20 cellular contexts compared by ENCODE assay signal in the genomic region with DNA sequence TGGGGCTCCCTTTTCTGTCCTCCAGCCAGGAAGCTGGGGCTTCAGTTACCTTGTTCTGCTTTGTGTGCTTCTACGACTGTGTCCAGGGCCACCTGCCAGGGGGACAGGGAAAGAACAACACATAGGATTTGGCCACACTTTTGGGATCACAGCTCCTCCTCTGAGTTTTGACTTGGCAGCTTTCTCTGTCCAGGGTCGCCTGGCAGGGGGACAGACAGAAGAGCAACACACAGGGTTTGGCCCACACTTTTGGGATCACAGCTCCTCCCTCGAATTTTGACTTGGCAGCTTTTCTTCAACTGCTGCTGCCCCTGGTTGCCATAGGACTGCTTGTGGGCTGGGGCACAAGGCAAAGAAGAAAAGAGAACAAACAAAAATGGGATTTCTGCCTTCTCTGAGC. TPM values are rescaled to one million over a fixed set of nuclear protein-coding genes. Genes with fewer than 3 reads are reported as not detected.
DNase-seq lines count a peak whose midpoint lies in the region.
"Had no signal": no experiment of that assay in that cellular context is flagged by ENCODE, and none has a peak within 500 bp of the region (broad histone marks: within the 10 kb centered on the region; RNA-seq: fewer than 3 reads in every experiment).

No MANE protein-coding gene starts in this region.

- no peaks in the 10 kb centered on the region for H3K79me2 ChIP-seq in Karpas-422 (ENCODE audit: low read length)

- intact Hi-C loops in posterior vena cava (cut with DNase I) = no loop called here

- no peak overlapping the region for H3K9ac ChIP-seq in Karpas-422 (ENCODE audit: low read length)

- H3K9me3 ChIP-seq in Karpas-422 (ENCODE audit: low read length) = no peaks in the 10 kb centered on the region
- H3K9me3 ChIP-seq: breast epithelium, Caco-2, mucosa of descending colon, vagina had no signal

- peaks cover 9% of the 10 kb centered on the region for H3K36me3 ChIP-seq in Karpas-422 (ENCODE audit: insufficient read depth, low read length)
- H3K36me3 ChIP-seq: breast epithelium had no signal

- H3K27ac ChIP-seq in Karpas-422 (ENCODE audit: low read length) = no peak overlapping the region
- H3K27ac ChIP-seq: vagina, VCaP had no signal

- H3K4me3 ChIP-seq in Karpas-422 (ENCODE audit: low read length) = no peak overlapping the region
- H3K4me3 ChIP-seq: breast epithelium, mucosa of descending colon, vagina had no signal

- H3K27me3 ChIP-seq in Karpas-422 (ENCODE audit: low read length) = no peaks in the 10 kb centered on the region
- H3K27me3 ChIP-seq: breast epithelium, vagina had no signal

- H2AFZ ChIP-seq in Karpas-422 (ENCODE audit: low read length) = no peak overlapping the region

- H3K4me1 ChIP-seq in Karpas-422 (ENCODE audit: low read length) = no peaks in the 10 kb centered on the region
- H3K4me1 ChIP-seq: breast epithelium, Caco-2, vagina had no signal

- no peak overlapping the region for H3K4me2 ChIP-seq in Karpas-422 (ENCODE audit: low read depth, low read length, poor library complexity, severe bottlenecking)

- no peaks in the 10 kb centered on the region for H4K20me1 ChIP-seq in Karpas-422 (ENCODE audit: insufficient read depth, low read depth, low read length)

- no peaks in the 10 kb centered on the region for H3K9me2 ChIP-seq in Karpas-422 (replicated peaks; ENCODE audit: insufficient read depth, low read length)

- DNase-seq in NCI-H446 treated with DMSO at 0.1 percent for 48 hours (lab: John Stamatoyannopoulos, UW) (peak; percentile 30), cerebellar cortex (ENCODE audit: low spot score) (peak; percentile 62), hippocampal formation (lab: John Stamatoyannopoulos, UW) (peak; percentile 12 to 65), posterior vena cava (ENCODE audit: low spot score) (peak; percentile 84), NCI-H2029 (lab: John Stamatoyannopoulos, UW) (no peak), middle frontal gyrus (ENCODE audit: extremely low spot score, low spot score) (no peak), Karpas-422 (no peak)
- DNase-seq: activated CD4-positive, alpha-beta memory T cell treated with anti-CD3 and anti-CD28 coated beads for 36 hours; Caco-2; effector memory CD4-positive, alpha-beta T cell; mucosa of descending colon; NCI-H2029 treated with DMSO at 0.1 percent for 48 hours; NCI-H510A; stimulated activated CD4-positive, alpha-beta T cell treated with anti-CD3 and anti-CD28 coated beads, Interleukin-1b, Interleukin-23, amount 100 ng/mL, for 48 hours; stimulated activated naive CD8-positive, alpha-beta T cell treated with anti-CD3 and anti-CD28 coated beads, Interleukin-15, amount 100 ng/mL, for 72 hours; T-helper 1 cell had no signal

RNA-seq across cellular contexts. Expression of a gene that starts 19.1 kb away (rescaled TPM):
- total RNA-seq in posterior vena cava = 10 to 100 TPM; 11.8 to 22.4 TPM
- total RNA-seq in Karpas-422 (2014; rRNA removed; shearing (Covaris generic); ENCODE audit: low replicate concordance) = 36.8 and 48.8 TPM in 2 replicates

RNA-seq across cellular contexts. Expression of a gene that starts 47.1 kb away (rescaled TPM):
- total RNA-seq in posterior vena cava = not detected
- total RNA-seq in Karpas-422 (2014; rRNA removed; shearing (Covaris generic); ENCODE audit: low replicate concordance) = not detected in 2 replicates
- total RNA-seq: activated CD4-positive, alpha-beta memory T cell treated with anti-CD3 and anti-CD28 coated beads for 36 hours; breast epithelium; Caco-2; H9; mucosa of descending colon; vagina had no signal

Comparison
In these comparisons a context has a peak if more than half of its experiments do, and no peak if none do; other contexts are left out.
1. DNase-seq: peak in NCI-H446 treated with DMSO at 0.1 percent for 48 hours (single experiment), cerebellar cortex (single experiment), hippocampal formation (2 of 2) and posterior vena cava (single experiment); none in NCI-H2029 (single experiment), middle frontal gyrus (single experiment) and Karpas-422 (single experiment).